ENCODE assay signal across 15 cellular contexts in the genomic region with DNA sequence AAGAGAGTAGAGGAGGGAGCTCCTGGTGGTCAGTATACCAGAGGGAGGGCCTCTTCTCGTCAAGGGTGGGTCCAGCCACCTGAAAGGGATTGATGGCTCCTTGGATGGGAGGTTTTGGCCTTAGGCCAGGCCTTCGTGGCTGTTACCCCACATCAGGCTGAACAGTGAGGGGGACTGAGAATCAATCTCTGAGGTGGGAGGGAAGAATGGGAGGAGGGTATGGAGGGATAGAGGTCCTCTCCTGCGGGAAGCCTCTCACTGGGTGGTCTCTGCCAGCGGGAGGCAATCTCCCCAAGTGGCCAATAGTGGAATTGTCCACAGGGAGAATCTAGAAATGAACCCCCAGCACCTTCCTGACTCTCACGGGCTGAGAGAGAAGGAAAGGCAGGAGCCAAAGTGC. TPM values are rescaled to one million over a fixed set of nuclear protein-coding genes. Genes with fewer than 3 reads are reported as not detected.
DNase-seq lines count a peak whose midpoint lies in the region; ATAC-seq, FAIRE-seq and TF ChIP-seq lines count a peak whose summit lies in the region.
"Had no signal": no experiment of that assay in that cellular context is flagged by ENCODE, and none has a peak within 500 bp of the region (broad histone marks: within the 10 kb centered on the region; RNA-seq: fewer than 3 reads in every experiment).

No MANE protein-coding gene starts in this region.

- H3K36me3 ChIP-seq in kidney (ENCODE audit: control insufficient read depth in 1 of 2, insufficient read depth in 2 of 2, low read length in 2 of 2) = no peaks in the 10 kb centered on the region
- H3K36me3 ChIP-seq: breast epithelium, gastroesophageal sphincter, pancreas had no signal

- H3K4me3 ChIP-seq in astrocyte of the cerebellum (ENCODE audit: low read depth, low read length) (no peak overlapping the region), kidney (ENCODE audit: low read length in 2 of 2) (no peak overlapping the region)
- H3K4me3 ChIP-seq: breast epithelium, gastroesophageal sphincter, pancreas had no signal

- no peak overlapping the region for H3K27ac ChIP-seq in 22Rv1
- H3K27ac ChIP-seq in kidney (ENCODE audit: low read depth in 2 of 2, low read length in 2 of 2) = no peak overlapping the region
- H3K27ac ChIP-seq: breast epithelium, gastroesophageal sphincter, pancreas had no signal

- intact Hi-C loops in kidney (cut with DNase I) (no loop called here), left ventricle myocardium superior (cut with micrococcal nuclease) (no loop called here)

- ATAC-seq in HG02763 (IDR thresholded peaks at IDR 0.05; ENCODE audit: unreplicated experiment) = no peak
- no peak for ATAC-seq in GM19395 (IDR thresholded peaks at IDR 0.05; ENCODE audit: unreplicated experiment)
- ATAC-seq in GM21367 (IDR thresholded peaks at IDR 0.05; ENCODE audit: unreplicated experiment) = no peak
- ATAC-seq in left ventricle myocardium superior = no peak
- ATAC-seq: gastroesophageal sphincter, Panc1 had no signal

- H3K9me3 ChIP-seq in kidney (ENCODE audit: control insufficient read depth in 1 of 2, low read length in 2 of 2) = no peaks in the 10 kb centered on the region
- H3K9me3 ChIP-seq: breast epithelium, gastroesophageal sphincter, pancreas had no signal

- in situ Hi-C loops in astrocyte of the cerebellum (cut with HindIII; ENCODE audit: low sequenced_read_pairs) = no loop called here

- TF ChIP-seq CTCF in 22Rv1 (IDR thresholded peaks at IDR 0.05) (peak; percentile 34), GM12874 (IDR thresholded peaks at IDR 0.05; ENCODE audit: insufficient read depth, low read depth, low read length) (peak; percentile 45; the same call in 1 of the 2 replicates), astrocyte of the cerebellum (IDR thresholded peaks at IDR 0.05; ENCODE audit: low read depth, low read length, missing control alignments) (peak; percentile 44), kidney (IDR thresholded peaks at IDR 0.05; ENCODE audit: borderline replicate concordance, extremely low read depth, insufficient read depth) (peak; percentile 6)

- H3K4me1 ChIP-seq in kidney (ENCODE audit: control insufficient read depth in 1 of 2, insufficient read depth in 1 of 2, low read depth in 1 of 2, low read length in 2 of 2) = no peaks in the 10 kb centered on the region
- H3K4me1 ChIP-seq: breast epithelium, gastroesophageal sphincter, pancreas had no signal

- no peak for DNase-seq in astrocyte of the cerebellum (ENCODE audit: low read depth)
- no peak for DNase-seq in kidney
- no peak for DNase-seq in left ventricle myocardium superior
- DNase-seq: activated T-cell treated with anti-CD3 and anti-CD28 coated beads, Interleukin-2, amount 50 U/mL, for 48 hours; left colon; stimulated activated CD4-positive, alpha-beta T cell treated with anti-CD3 and anti-CD28 coated beads, Interleukin-4, amount 100 ng/mL, for 4 hours had no signal

- H3K9ac ChIP-seq in kidney (ENCODE audit: low read length in 2 of 2) = no peak overlapping the region

- no peak for FAIRE-seq in kidney (lab: Jason Lieb, UNC)
- FAIRE-seq: pancreas had no signal

RNA-seq across cellular contexts. Expression of gene BSN, which starts 53.5 kb away (rescaled TPM):
- total RNA-seq in kidney (1.3 TPM), left ventricle myocardium superior (0.30 TPM)
- polyA plus RNA-seq in kidney (ENCODE audit: insufficient read depth, low read depth, low replicate concordance) = 0.11 TPM
